ENCODE assay signal across 1 cellular context in genomic region chr12:65494537-65494936, GRCh38.
TF ChIP-seq lines count a peak whose summit lies in the region.

No MANE protein-coding gene starts in this region.

TF ChIP-seq in HepG2, 621 proteins besides CTCF, POLR2A, EP300 and RAD21 (continued from another document):
- no peak for TF ChIP-seq RERE (CRISPR knock-in tag; IDR thresholded peaks at IDR 0.05; ENCODE audit: low read depth)
